Comparison of ENCODE assay signal across 22 cellular contexts in the genomic region with DNA sequence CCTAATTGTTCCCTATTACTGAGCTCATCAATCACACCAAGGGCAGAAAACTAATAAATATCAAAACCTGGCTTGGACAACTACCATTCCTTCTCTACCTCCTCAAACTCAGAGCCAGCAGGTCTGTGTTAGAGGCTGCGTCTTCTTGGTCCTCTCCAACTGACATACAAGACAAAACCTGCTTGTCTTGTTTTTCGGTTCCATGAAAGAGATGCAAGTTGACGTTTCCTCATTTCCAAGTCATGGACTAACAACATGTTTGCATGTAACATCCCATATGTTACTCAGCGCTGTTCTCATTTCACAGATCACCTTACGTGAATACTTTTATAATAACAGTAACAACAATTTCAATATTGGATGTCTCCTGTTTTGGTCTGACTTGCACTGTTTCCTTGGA.
"Had no signal": no experiment of that assay in that cellular context is flagged by ENCODE, and none has a peak within 500 bp of the region (broad histone marks: within the 10 kb centered on the region; RNA-seq: fewer than 3 reads in every experiment).

No MANE protein-coding gene starts in this region.

- H3K27me3 Mint-ChIP-seq: memory B cell had no signal

- H3K36me3 Mint-ChIP-seq: memory B cell had no signal

- ATAC-seq: body of pancreas, gastroesophageal sphincter, left colon, mucosa of descending colon, pancreas, psoas muscle had no signal

- H3K4me3 Mint-ChIP-seq: activated CD8-positive, alpha-beta T cell treated with anti-CD3 and anti-CD28 coated beads, Interleukin-2, amount 10 ng/mL, durations not matched to agents 7 days and 5 days; dendritic cell treated with granulocyte-macrophage colony-stimulating factor and Interleukin-4, amounts not matched to agents 40 ng/mL and 50 ng/mL, for 4 days; memory B cell; nephron progenitor cell had no signal

- H3K9me3 Mint-ChIP-seq: activated T-helper 2 cell treated with anti-CD3 and anti-CD28 coated beads, Interferon-gamma antibody, Interleukin-2, Interleukin-4, amounts not matched to agents 10 μg/mL and 5 μg/mL and 100 μg/mL, durations not matched to agents 14 hours and 24 hours and 36 hours; dendritic cell treated with granulocyte-macrophage colony-stimulating factor and Interleukin-4, amounts not matched to agents 40 ng/mL and 50 ng/mL, for 4 days; memory B cell; nephron progenitor cell had no signal

- H3K4me1 Mint-ChIP-seq: nephron progenitor cell had no signal

- DNase-seq: activated CD4-positive, alpha-beta T cell treated with anti-CD3 and anti-CD28 coated beads for 1 hour; activated CD4-positive, alpha-beta T cell treated with anti-CD3 and anti-CD28 coated beads, Interleukin-2, amount 50 U/mL, for 1 hour; activated CD8-positive, alpha-beta T cell treated with anti-CD3 and anti-CD28 coated beads, Interleukin-2, amount 10 ng/mL, durations not matched to agents 7 days and 5 days; activated naive CD4-positive, alpha-beta T cell; activated T-cell treated with anti-CD3 and anti-CD28 coated beads, Interleukin-2, amount 50 U/mL, for 1 hour; body of pancreas; caudate nucleus; effector CD4-positive, alpha-beta T cell; head of caudate nucleus; hypothalamus; islet precursor cell; left colon; mucosa of descending colon; nephron progenitor cell; pancreas; psoas muscle; stomach; T-helper 1 cell had no signal

- H3K27ac Mint-ChIP-seq: activated CD8-positive, alpha-beta T cell treated with anti-CD3 and anti-CD28 coated beads, Interleukin-2, amount 10 ng/mL, durations not matched to agents 7 days and 5 days; dendritic cell treated with granulocyte-macrophage colony-stimulating factor and Interleukin-4, amounts not matched to agents 40 ng/mL and 50 ng/mL, for 4 days; nephron progenitor cell had no signal
